1 cellular context compared by ENCODE assay signal in the genomic region with DNA sequence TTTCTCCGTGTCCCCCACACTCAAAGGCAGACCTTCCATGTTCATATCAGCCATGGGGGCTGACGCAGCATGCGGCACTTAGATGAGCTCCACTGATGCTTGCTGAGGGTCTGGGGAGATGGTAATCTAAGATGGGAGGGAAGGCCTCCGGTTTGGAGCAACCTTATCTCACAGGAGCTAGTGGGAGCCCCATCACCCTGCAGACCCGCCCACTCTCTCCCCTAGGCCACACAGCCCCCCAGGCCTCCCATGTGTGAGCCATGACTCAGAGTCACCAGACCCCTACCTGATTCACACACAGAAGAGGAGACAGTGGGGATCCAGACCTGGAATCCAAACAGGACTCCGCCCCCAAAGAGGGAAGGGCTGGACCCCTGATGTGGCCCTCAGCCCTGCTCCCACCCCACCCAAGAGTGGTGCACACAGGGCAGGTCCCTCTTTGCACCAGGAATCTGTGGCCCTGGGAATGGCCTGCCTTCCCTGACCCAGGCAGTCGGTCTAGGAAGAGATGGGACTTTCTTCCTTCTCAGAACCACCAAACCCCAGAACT.
TF ChIP-seq lines count a peak whose summit lies in the region.

No MANE protein-coding gene starts in this region.

TF ChIP-seq in H1, 55 proteins besides CTCF, POLR2A, EP300 and RAD21:
- TF ChIP-seq CBX5 (IDR thresholded peaks at IDR 0.05; ENCODE audit: low read depth, low read length) (no peak), BACH1 (IDR thresholded peaks at IDR 0.05; ENCODE audit: low read length) (no peak), JUN (IDR thresholded peaks at IDR 0.05; ENCODE audit: low read depth, low read length) (no peak)
- TF ChIP-seq, protein P1, sequence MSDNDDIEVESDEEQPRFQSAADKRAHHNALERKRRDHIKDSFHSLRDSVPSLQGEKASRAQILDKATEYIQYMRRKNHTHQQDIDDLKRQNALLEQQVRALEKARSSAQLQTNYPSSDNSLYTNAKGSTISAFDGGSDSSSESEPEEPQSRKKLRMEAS (IDR thresholded peaks at IDR 0.05) = no peak
- TF ChIP-seq, protein P2, sequence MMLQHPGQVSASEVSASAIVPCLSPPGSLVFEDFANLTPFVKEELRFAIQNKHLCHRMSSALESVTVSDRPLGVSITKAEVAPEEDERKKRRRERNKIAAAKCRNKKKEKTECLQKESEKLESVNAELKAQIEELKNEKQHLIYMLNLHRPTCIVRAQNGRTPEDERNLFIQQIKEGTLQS (IDR thresholded peaks at IDR 0.05; ENCODE audit: insufficient read depth, low read depth, low read length) = no peak
